Comparison of ENCODE assay signal across 34 cellular contexts in genomic region chrX:112866175-112866574, GRCh38. TPM values are rescaled to one million over a fixed set of nuclear protein-coding genes. Genes with fewer than 3 reads are reported as not detected.
DNase-seq lines count a peak whose midpoint lies in the region; ATAC-seq and TF ChIP-seq lines count a peak whose summit lies in the region.
"Had no signal": no experiment of that assay in that cellular context is flagged by ENCODE, and none has a peak within 500 bp of the region (broad histone marks: within the 10 kb centered on the region; RNA-seq: fewer than 3 reads in every experiment).

No MANE protein-coding gene starts in this region.

- no peak overlapping the region for H3K4me3 ChIP-seq in PC-3 (ENCODE audit: low read length)
- H3K4me3 ChIP-seq: GM12878, GM23338, K562, PC-9, SJSA1 had no signal

- H3K4me1 ChIP-seq in PC-3 (ENCODE audit: insufficient read depth, low read length) (no peaks in the 10 kb centered on the region), foreskin keratinocyte (no peaks in the 10 kb centered on the region)
- H3K4me1 ChIP-seq: BE2C, SJSA1 had no signal

- H3K79me2 ChIP-seq in PC-3 (ENCODE audit: low read length): no peaks in the 10 kb centered on the region

- no peak for TF ChIP-seq CTCF in PC-3 (conservative IDR thresholded peaks at IDR 0.05; ENCODE audit: low read depth, low read length)
- TF ChIP-seq CTCF in foreskin keratinocyte (conservative IDR thresholded peaks at IDR 0.05): no peak
- no peak for TF ChIP-seq CTCF in nephron (IDR thresholded peaks at IDR 0.05; ENCODE audit: unreplicated experiment in 3 of 3)

- peak; percentile 15 to 34 for ATAC-seq in activated T-cell treated with anti-CD3 and anti-CD28 coated beads, Interleukin-2, amount 50 U/mL, for 72 hours (replicated peaks in 1 of 2)
- no peak for ATAC-seq in activated T-cell treated with anti-CD3 and anti-CD28 coated beads, Interleukin-2, amount 50 U/mL, for 4 hours
- ATAC-seq in PC-3 (no peak), foreskin keratinocyte (peak; percentile 57), HG03175 (IDR thresholded peaks at IDR 0.05; ENCODE audit: unreplicated experiment) (no peak)
- ATAC-seq: GM12878, GM23338, HepG2, K562 had no signal

- H3K9ac ChIP-seq in PC-3 (ENCODE audit: low read length): no peak overlapping the region

- POLR2A ChIA-PET in PC-3 (lab: Charles Lee; ENCODE audit: unreplicated experiment): no interaction called here

- no peaks in the 10 kb centered on the region for H3K9me3 ChIP-seq in PC-3 (ENCODE audit: low read length)
- H3K9me3 ChIP-seq: BE2C, SJSA1 had no signal

- DNase-seq in activated T-cell treated with anti-CD3 and anti-CD28 coated beads, Interleukin-2, amount 50 U/mL, for 72 hours: no peak
- no peak for DNase-seq in activated T-cell treated with anti-CD3 and anti-CD28 coated beads, Interleukin-2, amount 50 U/mL, for 4 hours
- DNase-seq in PC-3 (peak; percentile 9), foreskin keratinocyte (no peak), NCI-H446 (lab: John Stamatoyannopoulos, UW) (no peak), NCI-H1417 (lab: John Stamatoyannopoulos, UW) (no peak)
- DNase-seq: BE2C; CD8-positive, alpha-beta memory T cell; DMS 273 treated with DMSO at 0.1 percent for 48 hours; DMS79; EL; GDM1; H9; Kasumi-1; MV-4-11; NCI-H1105; NCI-H2029; NCI-H446 treated with DMSO at 0.1 percent for 48 hours; NCI-H526; NCI-H82; NK-92 treated with Interleukin-12 subunit alpha and Interleukin-12 subunit beta, amount 100 ng/mL, for 24 hours; PC-9; Right ventricle myocardium superior; RPMI8226 had no signal

- H3K36me3 ChIP-seq in PC-3 (ENCODE audit: low read depth, low read length): no peaks in the 10 kb centered on the region
- H3K36me3 ChIP-seq: BE2C, SJSA1 had no signal

- H2AFZ ChIP-seq in PC-3 (ENCODE audit: low read length): no peak overlapping the region
- H2AFZ ChIP-seq: GM23338, PC-9 had no signal

- H3K9me3 Mint-ChIP-seq in activated T-cell treated with anti-CD3 and anti-CD28 coated beads, Interleukin-2, amount 50 U/mL, for 72 hours: no peaks in the 10 kb centered on the region
- no peaks in the 10 kb centered on the region for H3K9me3 Mint-ChIP-seq in activated T-cell treated with anti-CD3 and anti-CD28 coated beads, Interleukin-2, amount 50 U/mL, for 4 hours
- H3K9me3 Mint-ChIP-seq in nephron: no peaks in the 10 kb centered on the region
- H3K9me3 Mint-ChIP-seq: CD14-positive monocyte; CD8-positive, alpha-beta memory T cell; GM23338; H9 had no signal

- H3K27me3 Mint-ChIP-seq in activated T-cell treated with anti-CD3 and anti-CD28 coated beads, Interleukin-2, amount 50 U/mL, for 72 hours (ENCODE audit: low read depth): peaks cover 9% of the 10 kb centered on the region
- no peaks in the 10 kb centered on the region for H3K27me3 Mint-ChIP-seq in activated T-cell treated with anti-CD3 and anti-CD28 coated beads, Interleukin-2, amount 50 U/mL, for 4 hours (ENCODE audit: low read depth)
- H3K27me3 Mint-ChIP-seq in nephron (ENCODE audit: low read depth): no peaks in the 10 kb centered on the region

- BruUV-seq in PC-3 (replicated peaks; lab: Mats Ljungman, UMichigan): no TSS peak

- H3F3A ChIP-seq in PC-3 (ENCODE audit: low read length, unreplicated experiment): no peaks in the 10 kb centered on the region

- H3K4me1 Mint-ChIP-seq in activated T-cell treated with anti-CD3 and anti-CD28 coated beads, Interleukin-2, amount 50 U/mL, for 72 hours (ENCODE audit: low read depth): no peaks in the 10 kb centered on the region
- no peaks in the 10 kb centered on the region for H3K4me1 Mint-ChIP-seq in activated T-cell treated with anti-CD3 and anti-CD28 coated beads, Interleukin-2, amount 50 U/mL, for 4 hours (ENCODE audit: low read depth)
- peaks cover 5% of the 10 kb centered on the region for H3K4me1 Mint-ChIP-seq in nephron
- H3K4me1 Mint-ChIP-seq: CD14-positive monocyte; CD8-positive, alpha-beta memory T cell had no signal

- H3K36me3 Mint-ChIP-seq in activated T-cell treated with anti-CD3 and anti-CD28 coated beads, Interleukin-2, amount 50 U/mL, for 72 hours (ENCODE audit: insufficient read depth in 2 of 2): no peaks in the 10 kb centered on the region
- no peaks in the 10 kb centered on the region for H3K36me3 Mint-ChIP-seq in activated T-cell treated with anti-CD3 and anti-CD28 coated beads, Interleukin-2, amount 50 U/mL, for 4 hours (ENCODE audit: insufficient read depth)
- H3K36me3 Mint-ChIP-seq in nephron (ENCODE audit: low read depth): no peaks in the 10 kb centered on the region
- H3K36me3 Mint-ChIP-seq: CD14-positive monocyte; CD8-positive, alpha-beta memory T cell had no signal

- CTCF ChIA-PET in PC-3 (lab: Charles Lee): no interaction called here

- intact Hi-C loops in PC-3 (cut with micrococcal nuclease): no loop called here

- no peaks in the 10 kb centered on the region for H4K20me1 ChIP-seq in PC-3 (ENCODE audit: low read length)

- no peaks in the 10 kb centered on the region for H3K9me2 ChIP-seq in PC-3 (replicated peaks; ENCODE audit: low read length)

- H3K4me2 ChIP-seq in PC-3 (ENCODE audit: low read length): no peak overlapping the region
- H3K4me2 ChIP-seq: GM23338, PC-9 had no signal

- H3K27ac ChIP-seq in PC-3 (ENCODE audit: low read length) (no peak overlapping the region), foreskin keratinocyte (no peak overlapping the region)
- H3K27ac ChIP-seq: 22Rv1, HL-60, PC-9, SJSA1 had no signal

- no peaks in the 10 kb centered on the region for H3K27me3 ChIP-seq in PC-3 (ENCODE audit: low read length)
- H3K27me3 ChIP-seq in foreskin keratinocyte: no peaks in the 10 kb centered on the region
- H3K27me3 ChIP-seq: BE2C, SJSA1 had no signal

- H3K27ac Mint-ChIP-seq in activated T-cell treated with anti-CD3 and anti-CD28 coated beads, Interleukin-2, amount 50 U/mL, for 72 hours: no peak overlapping the region
- peak overlapping the region; percentile 47 to 66 (median 50) for H3K27ac Mint-ChIP-seq in nephron
- H3K27ac Mint-ChIP-seq: CD14-positive monocyte; CD8-positive, alpha-beta memory T cell; GM23338; H9 had no signal

- H3K4me3 Mint-ChIP-seq in activated T-cell treated with anti-CD3 and anti-CD28 coated beads, Interleukin-2, amount 50 U/mL, for 72 hours: no peak overlapping the region
- H3K4me3 Mint-ChIP-seq in activated T-cell treated with anti-CD3 and anti-CD28 coated beads, Interleukin-2, amount 50 U/mL, for 4 hours: no peak overlapping the region
- no peak overlapping the region for H3K4me3 Mint-ChIP-seq in nephron
- H3K4me3 Mint-ChIP-seq: CD14-positive monocyte; CD8-positive, alpha-beta memory T cell; GM23338; H9 had no signal

RNA-seq across cellular contexts. Expression of gene AMOT, which starts 25.5 kb away (rescaled TPM):
- 1 to 10 TPM; 1.3 TPM for total RNA-seq in activated T-cell treated with anti-CD3 and anti-CD28 coated beads, Interleukin-2, amount 50 U/mL, for 72 hours
- 1 to 10 TPM in 2 of 3 donors, under 1 TPM in 1; 0.56 to 1.3 (median 1.0) TPM for total RNA-seq in activated T-cell treated with anti-CD3 and anti-CD28 coated beads, Interleukin-2, amount 50 U/mL, for 4 hours
- 0.58 and 1.3 TPM in 2 replicates for total RNA-seq in PC-3 (2014; rRNA removed)
- 3.8 and 5.2 TPM in 2 replicates for total RNA-seq in foreskin keratinocyte
- polyA plus RNA-seq in foreskin keratinocyte: 0.58 and 0.95 TPM in 2 replicates
- polyA plus RNA-seq: K562 had no signal

Comparison
In these comparisons a context has a peak if more than half of its experiments do, and no peak if none do; other contexts are left out.
1. ATAC-seq: peak in activated T-cell treated with anti-CD3 and anti-CD28 coated beads, Interleukin-2, amount 50 U/mL, for 72 hours (2 of 2) and foreskin keratinocyte (single experiment); none in activated T-cell treated with anti-CD3 and anti-CD28 coated beads, Interleukin-2, amount 50 U/mL, for 4 hours (0 of 2), PC-3 (single experiment) and HG03175 (single experiment).